8 cellular contexts compared by ENCODE assay signal in the genomic region with DNA sequence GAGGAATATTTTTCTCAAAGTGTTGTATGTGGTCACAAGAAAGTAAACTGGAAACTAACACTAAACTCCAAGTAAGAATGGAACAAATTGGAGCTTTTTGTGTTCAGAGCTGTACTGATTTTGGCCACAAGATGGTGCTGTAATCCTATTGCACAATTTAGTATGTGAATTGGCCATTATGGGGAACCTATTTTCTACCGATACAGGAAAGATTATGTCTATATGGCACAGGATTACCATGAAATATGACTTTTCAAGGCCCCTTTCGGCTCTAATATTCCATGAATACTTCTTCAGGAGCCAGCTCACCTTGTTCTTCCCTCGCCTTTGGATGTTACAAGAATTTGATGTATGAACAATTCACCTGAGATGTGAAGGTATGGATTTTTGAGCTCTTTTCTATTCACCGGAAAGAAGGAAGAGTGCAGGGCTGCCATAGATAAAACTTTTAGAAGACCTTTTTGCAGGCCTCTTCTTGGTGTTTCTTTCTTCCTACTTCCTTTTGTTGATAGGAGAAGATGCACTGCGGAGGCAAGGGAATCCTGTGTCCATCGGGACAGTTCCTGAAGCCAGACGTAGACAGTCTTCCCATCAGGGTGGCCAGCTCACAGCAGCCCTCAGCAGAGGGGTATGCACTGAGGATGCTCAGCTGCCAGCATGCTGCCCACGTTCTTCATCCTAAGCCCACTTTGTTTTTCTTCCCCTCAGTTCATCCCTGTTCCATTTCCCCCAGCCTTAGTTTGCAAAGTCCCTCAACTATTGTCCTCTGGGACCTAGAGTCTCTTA. TPM values are rescaled to one million over a fixed set of nuclear protein-coding genes. Genes with fewer than 3 reads are reported as not detected.
A peak's percentile ranks its signal among the peaks of the same experiment; 100 is the strongest.
DNase-seq lines count a peak whose midpoint lies in the region; ATAC-seq and TF ChIP-seq lines count a peak whose summit lies in the region.

No MANE protein-coding gene starts in this region.

- 65 to 74% (median 70%) methylated on average over 8 of the region's 8 CpGs for WGBS in spleen, 5 donors

- H3K27me3 ChIP-seq in HL-60 (ENCODE audit: insufficient read depth, poor library complexity, severe bottlenecking): no peaks in the 10 kb centered on the region
- H3K27me3 ChIP-seq in Peyer's patch: no peaks in the 10 kb centered on the region
- no peaks in the 10 kb centered on the region for H3K27me3 ChIP-seq in adipocyte (replicated peaks; ENCODE audit: control insufficient read depth, insufficient read depth, low read length)
- H3K27me3 ChIP-seq in spleen (replicated peaks in 1 of 7): no peaks in the 10 kb centered on the region

- peak; percentile 78 for TF ChIP-seq CTCF in HL-60 (IDR thresholded peaks at IDR 0.05; ENCODE audit: insufficient read depth, low read length)
- TF ChIP-seq CTCF in Peyer's patch (IDR thresholded peaks at IDR 0.05): peak; percentile 90 to 97 (median 94)
- peak; percentile 72 to 87 (median 83) for TF ChIP-seq CTCF in spleen (IDR thresholded peaks at IDR 0.05 in 8 of 11, conservative IDR thresholded peaks at IDR 0.05 in 3 of 11)

- DNase-seq in COR-L47 (lab: John Stamatoyannopoulos, UW) (peak; percentile 36), HL-60 (ENCODE audit: low read depth in 1 of 2, low spot score in 1 of 2) (peak in 1 of 2 experiments; percentile 56), Peyer's patch (peak in 2 of 3 donors; percentile 55 to 70), adipocyte (ENCODE audit: low read depth) (peak; percentile 83), hepatic stellate cell (ENCODE audit: low spot score) (peak; percentile 14), spleen (no peak), NCI-H226 (no peak)

- TF ChIP-seq POLR2A in Peyer's patch (IDR thresholded peaks at IDR 0.05): no peak
- TF ChIP-seq POLR2A in spleen (IDR thresholded peaks at IDR 0.05): no peak

- H3K9ac ChIP-seq in adipocyte (ENCODE audit: low read length): no peak overlapping the region

- peak; percentile 88 for ATAC-seq in GM19035 (IDR thresholded peaks at IDR 0.05; ENCODE audit: unreplicated experiment)

- no peak overlapping the region for H3K27ac ChIP-seq in HL-60 (replicated peaks)
- H3K27ac ChIP-seq in Peyer's patch: no peak overlapping the region
- no peak overlapping the region for H3K27ac ChIP-seq in spleen

- intact Hi-C loops in spleen (cut with DNase I; ENCODE audit: low total_unique reads): no loop called here

- H3K36me3 ChIP-seq in Peyer's patch (peaks cover 0 to 29% (median 0%) of the 10 kb centered on the region in 3 donors), adipocyte (ENCODE audit: control insufficient read depth, insufficient read depth, low read length, severe bottlenecking) (peaks cover 26% of the 10 kb centered on the region), spleen (peaks cover 0 to 37% (median 29%) of the 10 kb centered on the region in 6 donors)

- H3K4me3 ChIP-seq in HL-60 (replicated peaks; ENCODE audit: insufficient read depth, low read length) (no peak overlapping the region), Peyer's patch (no peak overlapping the region), adipocyte (ENCODE audit: low read length) (no peak overlapping the region), spleen (no peak overlapping the region)

- H3K4me1 ChIP-seq in Peyer's patch (no peaks in the 10 kb centered on the region), adipocyte (ENCODE audit: control insufficient read depth, insufficient read depth, low read length) (peaks cover 31% of the 10 kb centered on the region), spleen (peaks cover 0 to 6% (median 3%) of the 10 kb centered on the region in 6 donors)

- H3K9me3 ChIP-seq in Peyer's patch (no peaks in the 10 kb centered on the region), adipocyte (ENCODE audit: control insufficient read depth, low read length) (no peaks in the 10 kb centered on the region), spleen (no peaks in the 10 kb centered on the region)

RNA-seq across cellular contexts. Expression of a gene that starts 13.3 kb away (rescaled TPM):
- 10 to 100 TPM; 17.6 to 36.3 (median 22.2) TPM for total RNA-seq in Peyer's patch
- total RNA-seq in spleen: 10 to 100 TPM; 21.9 to 36.3 (median 25.7) TPM
- polyA plus RNA-seq in spleen: 10 to 100 TPM; 19.4 to 34.6 (median 26.4) TPM

RNA-seq across cellular contexts. Expression of a gene that starts 25.4 kb away (rescaled TPM):
- total RNA-seq in Peyer's patch: 10 to 100 TPM; 36.9 to 82.0 (median 65.0) TPM
- total RNA-seq in spleen: 10 to 100 TPM; 46.4 to 68.5 (median 54.7) TPM
- 10 to 100 TPM; 14.3 to 20.4 (median 18.1) TPM for polyA plus RNA-seq in spleen

Comparison
In these comparisons a context has a peak if more than half of its experiments do, and no peak if none do; other contexts are left out.
1. DNase-seq: peak in COR-L47 (single experiment), Peyer's patch (2 of 3), adipocyte (single experiment) and hepatic stellate cell (single experiment); none in spleen (single experiment) and NCI-H226 (single experiment).
2. Peak in every context shown above with its lines, with median percentiles within 50 percentile points of each other: CTCF ChIP-seq.